ENCODE assay signal across 8 cellular contexts in the genomic region with DNA sequence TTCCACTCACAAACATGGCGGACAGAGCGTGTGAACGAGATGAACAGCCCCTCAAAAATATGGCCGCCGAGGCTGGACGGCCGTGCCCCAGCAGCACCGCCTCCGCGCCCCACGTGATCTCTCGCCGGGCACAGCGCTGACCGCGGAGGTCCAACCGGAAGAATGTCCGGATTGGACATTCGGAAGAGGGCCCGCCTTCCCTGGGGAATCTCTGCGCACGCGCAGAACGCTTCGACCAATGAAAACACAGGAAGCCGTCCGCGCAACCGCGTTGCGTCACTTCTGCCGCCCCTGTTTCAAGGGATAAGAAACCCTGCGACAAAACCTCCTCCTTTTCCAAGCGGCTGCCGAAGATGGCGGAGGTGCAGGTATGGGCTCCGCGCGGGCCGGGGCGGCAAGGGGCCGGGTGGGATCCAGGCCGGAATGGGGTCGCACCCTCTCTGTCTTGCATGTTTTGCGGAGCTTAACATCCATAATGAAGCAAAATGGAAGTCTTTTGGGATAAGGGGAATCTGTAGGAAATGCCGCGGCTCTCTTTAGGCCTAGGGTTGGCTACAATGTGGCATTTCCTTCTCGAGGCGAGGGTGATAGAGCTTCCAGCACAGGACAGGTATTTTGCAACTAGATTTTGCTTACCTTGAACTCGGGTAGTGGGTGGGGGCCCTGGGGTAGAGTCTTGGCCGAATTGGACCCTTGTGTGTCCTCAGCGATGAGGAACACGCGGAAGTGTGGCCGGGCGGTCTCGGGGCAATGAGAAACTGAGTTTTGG.
DNase-seq lines count a peak whose midpoint lies in the region; ATAC-seq and TF ChIP-seq lines count a peak whose summit lies in the region.

A gene (plus strand): TSS at position 332 of the 769 bp plus-strand sequence. CDS start 22 bp downstream, at position 354.

- no peaks in the 10 kb centered on the region; the same call in 1 of the 2 replicates for H3K9me3 ChIP-seq in ES-I3 (ENCODE audit: control insufficient read depth, insufficient read depth, low read length)
- no peaks in the 10 kb centered on the region; the same call in 1 of the 2 replicates for H3K9me3 ChIP-seq in HAP-1
- no peaks in the 10 kb centered on the region for H3K9me3 ChIP-seq in MM.1S (replicated peaks; ENCODE audit: insufficient read depth, low read length)

- peaks cover 24% of the 10 kb centered on the region for H3K36me3 ChIP-seq in ES-I3 (ENCODE audit: insufficient read depth, low read length)
- H3K36me3 ChIP-seq in HAP-1 (replicated peaks) = peaks cover 50% of the 10 kb centered on the region
- peaks cover 23% of the 10 kb centered on the region for H3K36me3 ChIP-seq in MM.1S (replicated peaks; ENCODE audit: insufficient read depth, low read length)

- in situ Hi-C loops in HAP-1 (cut with MboI; ENCODE audit: low sequenced_read_pairs) = loop anchor here (25.0 kb wide), 1 partner anchor 375 kb away; a partner anchor contains a TSS

- peaks cover 23% of the 10 kb centered on the region for H3K4me1 Mint-ChIP-seq in nephron progenitor cell
- peaks cover 72% of the 10 kb centered on the region for H3K4me1 Mint-ChIP-seq in stimulated activated naive CD8-positive, alpha-beta T cell treated with anti-CD3 and anti-CD28 coated beads, Interleukin-15, amount 100 ng/mL, for 72 hours

- DNase-seq in HAP-1 (ENCODE audit: low spot score in 2 of 2) (peak; percentile 96 to 100), MM.1S (peak; percentile 99), SIG-M5 (lab: John Stamatoyannopoulos, UW) (peak; percentile 79), activated gamma-delta T cell (lab: John Stamatoyannopoulos, UW) (peak; percentile 96), fibroblast of the conjunctiva (ENCODE audit: low read depth) (peak; percentile 99), nephron progenitor cell (peak; percentile 100)
- DNase-seq in stimulated activated naive CD8-positive, alpha-beta T cell treated with anti-CD3 and anti-CD28 coated beads, Interleukin-15, amount 100 ng/mL, for 72 hours = peak; percentile 100

- peak within 1 kb of the TSS; percentile 76 for H3K4me2 ChIP-seq in MM.1S (ENCODE audit: low read depth, low read length)

- ATAC-seq in stimulated activated naive CD8-positive, alpha-beta T cell treated with anti-CD3 and anti-CD28 coated beads, Interleukin-15, amount 100 ng/mL, for 72 hours = peak; percentile 93

- peaks cover 49% of the 10 kb centered on the region for H3F3A ChIP-seq in MM.1S (ENCODE audit: insufficient read depth, low read length)

- TF ChIP-seq CTCF in MM.1S (IDR thresholded peaks at IDR 0.05; ENCODE audit: low read length) (no peak), nephron progenitor cell (IDR thresholded peaks at IDR 0.05) (no peak)

- no peaks in the 10 kb centered on the region for H3K9me2 ChIP-seq in MM.1S (replicated peaks; ENCODE audit: insufficient read depth, low read length)

- no peaks in the 10 kb centered on the region for H3K9me3 Mint-ChIP-seq in nephron progenitor cell
- H3K9me3 Mint-ChIP-seq in stimulated activated naive CD8-positive, alpha-beta T cell treated with anti-CD3 and anti-CD28 coated beads, Interleukin-15, amount 100 ng/mL, for 72 hours = no peaks in the 10 kb centered on the region

- peak within 1 kb of the TSS; percentile 68 for H3K27ac ChIP-seq in MM.1S (ENCODE audit: low read length)

- peak within 1 kb of the TSS; percentile 83; the same call in 1 of the 2 replicates for H2AFZ ChIP-seq in MM.1S (ENCODE audit: low read length)

- H3K27ac Mint-ChIP-seq in nephron progenitor cell = peak within 1 kb of the TSS; percentile 95
- H3K27ac Mint-ChIP-seq in stimulated activated naive CD8-positive, alpha-beta T cell treated with anti-CD3 and anti-CD28 coated beads, Interleukin-15, amount 100 ng/mL, for 72 hours = peak within 1 kb of the TSS; percentile 99 to 100

- peaks cover 9% of the 10 kb centered on the region for H3K4me1 ChIP-seq in ES-I3 (ENCODE audit: insufficient read depth, low read length)
- peaks cover 4% of the 10 kb centered on the region; the same call in 1 of the 2 replicates for H3K4me1 ChIP-seq in HAP-1
- peaks cover 3% of the 10 kb centered on the region; the same call in 1 of the 2 replicates for H3K4me1 ChIP-seq in MM.1S (ENCODE audit: low read length)

- H3K36me3 Mint-ChIP-seq in nephron progenitor cell (ENCODE audit: low read depth) = peaks cover 44% of the 10 kb centered on the region

- H3K27me3 Mint-ChIP-seq in nephron progenitor cell (ENCODE audit: low read depth, poor library complexity) = no peaks in the 10 kb centered on the region
- H3K27me3 Mint-ChIP-seq in stimulated activated naive CD8-positive, alpha-beta T cell treated with anti-CD3 and anti-CD28 coated beads, Interleukin-15, amount 100 ng/mL, for 72 hours = no peaks in the 10 kb centered on the region

- peak within 1 kb of the TSS; percentile 99 for H3K4me3 Mint-ChIP-seq in nephron progenitor cell
- H3K4me3 Mint-ChIP-seq in stimulated activated naive CD8-positive, alpha-beta T cell treated with anti-CD3 and anti-CD28 coated beads, Interleukin-15, amount 100 ng/mL, for 72 hours = peak within 1 kb of the TSS; percentile 98 to 100

- peaks cover 23% of the 10 kb centered on the region for H4K20me1 ChIP-seq in MM.1S (ENCODE audit: insufficient read depth, low read length)

- H3K9ac ChIP-seq in ES-I3 (ENCODE audit: low read depth, low read length) (peak within 1 kb of the TSS; percentile 89), MM.1S (ENCODE audit: low read length) (peak within 1 kb of the TSS; percentile 98)

- peak within 1 kb of the TSS; percentile 100 for H3K4me3 ChIP-seq in HAP-1
- H3K4me3 ChIP-seq in MM.1S (ENCODE audit: low read length) = peak within 1 kb of the TSS; percentile 97

- H3K27me3 ChIP-seq in HAP-1 (ENCODE audit: low read depth) (no peaks in the 10 kb centered on the region), MM.1S (replicated peaks; ENCODE audit: insufficient read depth, low read length) (no peaks in the 10 kb centered on the region)

- H3K79me2 ChIP-seq in MM.1S (ENCODE audit: low read length) = peaks cover 31% of the 10 kb centered on the region

Comparison
In these comparisons a context has a peak if more than half of its experiments do, and no peak if none do; other contexts are left out.
1. Peak in every context shown above with its lines: DNase-seq, ATAC-seq, H3K4me3 ChIP-seq and H3K27ac ChIP-seq.